ENCODE assay signal across 21 cellular contexts in the genomic region with DNA sequence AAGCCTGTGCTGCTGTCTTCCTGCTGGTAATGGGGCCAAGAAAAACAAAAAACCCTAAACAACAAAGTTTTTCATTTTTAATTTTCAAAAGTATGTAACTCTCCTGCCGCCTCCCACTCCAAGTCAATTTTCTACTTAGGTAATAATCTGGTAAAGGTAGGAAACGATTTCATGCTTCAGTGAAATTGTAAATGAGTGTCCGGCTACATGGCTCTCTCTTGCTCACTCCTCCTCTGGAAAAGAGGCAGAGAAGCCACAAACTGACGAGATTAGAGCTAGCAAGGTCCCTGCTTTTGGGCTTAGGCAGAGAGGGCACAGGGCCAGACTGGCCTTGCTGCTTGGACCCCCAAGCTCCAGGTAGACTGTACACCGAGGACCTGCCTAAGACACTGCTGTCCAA. TPM values are rescaled to one million over a fixed set of nuclear protein-coding genes. Genes with fewer than 3 reads are reported as not detected.
A peak's percentile ranks its signal among the peaks of the same experiment; 100 is the strongest.
DNase-seq lines count a peak whose midpoint lies in the region; TF ChIP-seq lines count a peak whose summit lies in the region.
"Had no signal": no experiment of that assay in that cellular context is flagged by ENCODE, and none has a peak within 500 bp of the region (broad histone marks: within the 10 kb centered on the region; RNA-seq: fewer than 3 reads in every experiment).

No MANE protein-coding gene starts in this region.

- TF ChIP-seq CTCF in ascending aorta (IDR thresholded peaks at IDR 0.05): no peak
- no peak for TF ChIP-seq CTCF in fibroblast of the aortic adventitia (IDR thresholded peaks at IDR 0.05; ENCODE audit: insufficient read depth, low read length)
- TF ChIP-seq CTCF in neural crest cell (conservative IDR thresholded peaks at IDR 0.05): no peak
- TF ChIP-seq CTCF in thyroid gland (IDR thresholded peaks at IDR 0.05): no peak

- H3K27me3 ChIP-seq in ascending aorta: no peaks in the 10 kb centered on the region
- H3K27me3 ChIP-seq in thyroid gland: no peaks in the 10 kb centered on the region
- H3K27me3 ChIP-seq: brain microvascular endothelial cell, dorsolateral prefrontal cortex, hepatocyte had no signal

- peak overlapping the region; percentile 50 for H3K27ac Mint-ChIP-seq in neural crest cell (ENCODE audit: unreplicated experiment)
- H3K27ac Mint-ChIP-seq: activated CD4-positive, alpha-beta T cell treated with anti-CD3 and anti-CD28 coated beads, Interleukin-2, amount 10 ng/mL, durations not matched to agents 24 days and 14 days; B cell; HFFc6 had no signal

- peaks cover 10% of the 10 kb centered on the region for H3K36me3 Mint-ChIP-seq in neural crest cell (ENCODE audit: low read depth)

- 37% methylated on average over 5 of the region's 5 CpGs for whole genome bisulfite sequencing in thyroid gland, 2 donors

- no peaks in the 10 kb centered on the region for H3K9me3 ChIP-seq in ascending aorta
- H3K9me3 ChIP-seq in thyroid gland: no peaks in the 10 kb centered on the region

- DNase-seq in ascending aorta (ENCODE audit: low spot score in 2 of 2): no peak
- peak; percentile 12 for DNase-seq in fibroblast of the aortic adventitia (ENCODE audit: low read depth)
- no peak for DNase-seq in neural crest cell (ENCODE audit: low read depth, low spot score)
- DNase-seq in thyroid gland: no peak
- DNase-seq in DMS153 treated with DMSO at 0.1 percent for 48 hours (lab: John Stamatoyannopoulos, UW; ENCODE audit: unreplicated experiment): no peak
- no peak for DNase-seq in caudate nucleus (lab: John Stamatoyannopoulos, UW)
- no peak for DNase-seq in DMS79 (lab: John Stamatoyannopoulos, UW)
- DNase-seq: activated CD4-positive, alpha-beta T cell treated with anti-CD3 and anti-CD28 coated beads, Interleukin-2, amount 10 ng/mL, durations not matched to agents 24 days and 14 days; activated naive CD4-positive, alpha-beta T cell treated with anti-CD3 and anti-CD28 coated beads for 36 hours; brain microvascular endothelial cell; Calu3; dorsolateral prefrontal cortex; GDM1; HFFc6; NCI-H2171; NCI-H774; posterior cingulate gyrus; stimulated activated naive CD8-positive, alpha-beta T cell treated with anti-CD3 and anti-CD28 coated beads, Interleukin-15, Interleukin-2, amounts not matched to agents 100 U/mL and 50 U/mL, for 24 hours had no signal

- H3K4me3 ChIP-seq in ascending aorta (no peak overlapping the region), fibroblast of the aortic adventitia (ENCODE audit: low read depth, low read length) (no peak overlapping the region), thyroid gland (replicated peaks in 1 of 3) (no peak overlapping the region)
- H3K4me3 ChIP-seq: dorsolateral prefrontal cortex, GM12878, hepatocyte had no signal

- H3K4me1 ChIP-seq in ascending aorta (peaks cover 3 to 19% of the 10 kb centered on the region in 2 donors), thyroid gland (peaks cover 23 to 34% of the 10 kb centered on the region in 2 donors)

- H3K27me3 Mint-ChIP-seq in neural crest cell (ENCODE audit: low read depth): no peaks in the 10 kb centered on the region
- H3K27me3 Mint-ChIP-seq: activated CD4-positive, alpha-beta T cell treated with anti-CD3 and anti-CD28 coated beads, Interleukin-2, amount 10 ng/mL, durations not matched to agents 24 days and 14 days; B cell had no signal

- H3K27ac ChIP-seq in ascending aorta (peak overlapping the region; percentile 52 to 63), thyroid gland (peak overlapping the region; percentile 56 to 78 (median 76)), caudate nucleus (ENCODE audit: low read depth, low read length) (no peak overlapping the region)
- H3K27ac ChIP-seq: brain microvascular endothelial cell, hepatocyte had no signal

- TF ChIP-seq POLR2A in thyroid gland (IDR thresholded peaks at IDR 0.05): no peak

- H3K4me1 Mint-ChIP-seq in neural crest cell: peaks cover 26% of the 10 kb centered on the region
- H3K4me1 Mint-ChIP-seq: activated CD4-positive, alpha-beta T cell treated with anti-CD3 and anti-CD28 coated beads, Interleukin-2, amount 10 ng/mL, durations not matched to agents 24 days and 14 days; B cell had no signal

- H3K4me3 Mint-ChIP-seq in neural crest cell: no peak overlapping the region
- H3K4me3 Mint-ChIP-seq: activated CD4-positive, alpha-beta T cell treated with anti-CD3 and anti-CD28 coated beads, Interleukin-2, amount 10 ng/mL, durations not matched to agents 24 days and 14 days; activated naive CD4-positive, alpha-beta T cell treated with anti-CD3 and anti-CD28 coated beads for 36 hours; B cell; HFFc6 had no signal

- no peaks in the 10 kb centered on the region for H3K9me3 Mint-ChIP-seq in neural crest cell
- H3K9me3 Mint-ChIP-seq: activated CD4-positive, alpha-beta T cell treated with anti-CD3 and anti-CD28 coated beads, Interleukin-2, amount 10 ng/mL, durations not matched to agents 24 days and 14 days; activated naive CD4-positive, alpha-beta T cell treated with anti-CD3 and anti-CD28 coated beads for 36 hours; HFFc6 had no signal

- intact Hi-C loops in ascending aorta (cut with DNase I) (no loop called here), thyroid gland (cut with DNase I) (no loop called here)

- H3K36me3 ChIP-seq in ascending aorta (peaks cover 0 to 5% of the 10 kb centered on the region in 2 donors), thyroid gland (no peaks in the 10 kb centered on the region)
- H3K36me3 ChIP-seq: brain microvascular endothelial cell had no signal

RNA-seq across cellular contexts. Expression of a gene that starts 23.4 kb away (rescaled TPM):
- total RNA-seq in ascending aorta (12.6 TPM), fibroblast of the aortic adventitia (ENCODE audit: low replicate concordance) (2.3 and 2.8 TPM in 2 replicates), neural crest cell (17.9 and 19.3 TPM in 2 replicates), thyroid gland (1 to 10 TPM; 4.2 to 8.8 (median 4.8) TPM)
